In the genomic region with DNA sequence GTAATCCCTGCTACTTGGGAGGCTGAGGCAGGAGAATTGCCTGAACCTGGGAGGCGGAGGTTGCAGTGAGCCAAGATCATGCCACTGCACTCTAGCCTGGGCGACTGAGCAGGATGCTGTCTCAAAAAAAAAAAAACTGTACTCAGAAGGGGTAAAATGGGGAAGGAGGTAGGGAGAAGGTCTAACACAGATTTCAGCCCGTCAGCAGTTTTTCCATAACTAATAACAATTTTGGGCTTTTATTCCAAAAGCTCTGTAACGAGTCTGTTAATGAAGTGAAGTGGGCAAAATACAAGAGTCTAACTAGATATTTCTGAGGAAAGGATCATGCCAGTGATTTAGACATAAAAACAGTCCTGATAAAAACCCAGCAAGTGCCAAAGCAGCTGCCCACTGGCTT, we compare ENCODE assay signal across 17 cellular contexts.
"Had no signal": no experiment of that assay in that cellular context is flagged by ENCODE, and none has a peak within 500 bp of the region (broad histone marks: within the 10 kb centered on the region; RNA-seq: fewer than 3 reads in every experiment).

No MANE protein-coding gene starts in this region.

- ATAC-seq: effector memory CD8-positive, alpha-beta T cell; gastroesophageal sphincter; left lobe of liver; psoas muscle; sciatic nerve had no signal

- H3K9me3 Mint-ChIP-seq: dendritic cell treated with granulocyte-macrophage colony-stimulating factor and Interleukin-4, amounts not matched to agents 40 ng/mL and 50 ng/mL, for 4 days; effector memory CD8-positive, alpha-beta T cell; nephron; type B pancreatic cell had no signal

- H3K27me3 Mint-ChIP-seq: dendritic cell treated with granulocyte-macrophage colony-stimulating factor and Interleukin-4, amounts not matched to agents 40 ng/mL and 50 ng/mL, for 4 days; effector memory CD8-positive, alpha-beta T cell; type B pancreatic cell had no signal

- H3K27ac ChIP-seq: brain microvascular endothelial cell, gastroesophageal sphincter, psoas muscle had no signal

- H3K4me3 ChIP-seq: gastroesophageal sphincter, psoas muscle, spleen had no signal

- H3K4me3 Mint-ChIP-seq: dendritic cell treated with granulocyte-macrophage colony-stimulating factor and Interleukin-4, amounts not matched to agents 40 ng/mL and 50 ng/mL, for 4 days; effector memory CD8-positive, alpha-beta T cell; nephron; type B pancreatic cell had no signal

- H3K4me1 Mint-ChIP-seq: nephron had no signal

- DNase-seq: activated CD4-positive, CD25-positive, alpha-beta regulatory T cell treated with anti-CD3 and anti-CD28 coated beads, Interleukin-2, amount 50 U/mL, for 72 hours; activated effector memory CD4-positive, alpha-beta T cell treated with Interleukin-2 at 50 U/mL for 16 hours; brain microvascular endothelial cell; effector memory CD8-positive, alpha-beta T cell; islet precursor cell; mammary epithelial cell; psoas muscle; SIG-M5; spleen; stimulated activated naive CD4-positive, alpha-beta T cell treated with Interleukin-2 at 50 U/mL for 16 hours; T-helper 9 cell had no signal

- H3K27ac Mint-ChIP-seq: dendritic cell treated with granulocyte-macrophage colony-stimulating factor and Interleukin-4, amounts not matched to agents 40 ng/mL and 50 ng/mL, for 4 days; nephron; type B pancreatic cell had no signal
